Comparison of ENCODE assay signal across 13 cellular contexts in the genomic region with DNA sequence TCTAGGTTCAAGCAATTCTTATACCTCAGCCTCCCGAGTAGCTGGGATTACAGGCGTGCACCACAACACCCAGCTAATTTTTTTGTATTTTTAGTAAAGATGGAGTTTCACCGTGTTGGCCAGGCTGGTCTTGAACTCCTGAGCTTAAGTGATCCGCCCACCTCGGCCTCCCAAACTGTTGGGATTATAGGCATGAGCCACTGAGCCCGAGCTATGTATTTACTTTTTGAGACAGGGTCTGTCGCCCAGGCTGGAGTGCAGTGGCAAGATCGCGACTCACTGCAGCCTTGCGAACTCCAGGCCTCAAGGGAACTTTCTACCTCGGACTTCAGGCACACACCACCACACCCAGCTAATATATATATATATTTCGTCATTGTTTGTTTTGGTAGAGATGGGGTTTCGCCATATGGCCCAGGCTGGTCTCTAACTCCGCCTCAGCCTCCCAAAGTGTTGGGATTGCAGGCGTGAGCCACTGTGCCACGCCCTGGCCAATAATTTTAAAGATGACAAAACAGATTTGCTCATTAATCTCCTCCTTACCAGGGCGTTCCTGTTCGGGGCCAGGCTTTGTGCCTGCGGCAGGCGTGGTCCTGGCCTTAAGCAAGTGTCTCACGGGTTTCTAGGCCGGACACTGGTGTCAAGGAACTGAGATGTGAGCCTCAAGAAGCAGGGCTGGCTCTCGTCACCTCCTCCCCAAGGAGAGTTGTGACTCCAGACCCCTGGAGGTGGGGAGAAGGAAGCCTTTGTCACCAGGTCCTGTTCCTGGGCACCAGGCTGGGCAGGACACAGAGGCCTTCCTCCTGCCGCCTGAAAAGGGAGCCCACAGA. TPM values are rescaled to one million over a fixed set of nuclear protein-coding genes. Genes with fewer than 3 reads are reported as not detected.
DNase-seq lines count a peak whose midpoint lies in the region; ATAC-seq and TF ChIP-seq lines count a peak whose summit lies in the region.
"Had no signal": no experiment of that assay in that cellular context is flagged by ENCODE, and none has a peak within 500 bp of the region (broad histone marks: within the 10 kb centered on the region; RNA-seq: fewer than 3 reads in every experiment).

No MANE protein-coding gene starts in this region.

- no peak overlapping the region for H3K4me3 ChIP-seq in upper lobe of left lung
- H3K4me3 ChIP-seq: skin epidermis had no signal

- H3K27me3 ChIP-seq in upper lobe of left lung, result peaks cover 0 to 16% (median 10%) of the 10 kb centered on the region in 4 donors

- no peak for TF ChIP-seq CTCF in upper lobe of left lung (IDR thresholded peaks at IDR 0.05)

- H3K36me3 ChIP-seq in upper lobe of left lung, result no peaks in the 10 kb centered on the region

- peak in 1 of 4 donors; percentile 15 for TF ChIP-seq POLR2A in upper lobe of left lung (IDR thresholded peaks at IDR 0.05)

- H3K27ac ChIP-seq in upper lobe of left lung, result no peak overlapping the region

- 69 to 84% methylated on average over 16 to 24 of the region's 24 CpGs for WGBS in upper lobe of left lung, 2 donors

- peaks cover 8 to 25% (median 13%) of the 10 kb centered on the region in 4 donors for H3K4me1 ChIP-seq in upper lobe of left lung

- peak; percentile 26 for DNase-seq in SKM-1 treated with dmso at 0.1 percent for 144 hours (lab: John Stamatoyannopoulos, UW; ENCODE audit: unreplicated experiment)
- DNase-seq in SKM-1 (lab: John Stamatoyannopoulos, UW; ENCODE audit: unreplicated experiment), result no peak
- peak; percentile 89 for DNase-seq in NOMO-1 treated with dmso at 0.1 percent for 144 hours (lab: John Stamatoyannopoulos, UW; ENCODE audit: unreplicated experiment)
- DNase-seq in fibroblast of gingiva (ENCODE audit: low read depth), result peak; percentile 76
- peak; percentile 45 to 64 for DNase-seq in upper lobe of left lung
- no peak for DNase-seq in activated CD4-positive, CD25-positive, alpha-beta regulatory T cell (lab: John Stamatoyannopoulos, UW)
- no peak for DNase-seq in T-helper 1 cell
- no peak for DNase-seq in GM19240 (ENCODE audit: insufficient read length, low spot score)
- DNase-seq: effector CD8-positive, alpha-beta T cell; KG1; naive B cell; NCI-H345 had no signal

- no peaks in the 10 kb centered on the region for H3K9me3 ChIP-seq in upper lobe of left lung

- ATAC-seq in upper lobe of left lung (ENCODE audit: low FRiP score in 2 of 2), result peak; percentile 65 to 71

- no peak for TF ChIP-seq EP300 in upper lobe of left lung (IDR thresholded peaks at IDR 0.05)

RNA-seq across cellular contexts. Expression of gene NPW, which starts 4.3 kb away (rescaled TPM):
- under 1 TPM in 2 of 6 donors, not detected in 4; 0.67 to 0.80 TPM for total RNA-seq in upper lobe of left lung

RNA-seq across cellular contexts. Expression of gene ZNF598, which starts 5.7 kb away (rescaled TPM):
- 10 to 100 TPM; 20.1 to 62.8 (median 41.7) TPM for total RNA-seq in upper lobe of left lung

RNA-seq across cellular contexts. Expression of gene NHERF2, which starts 11.4 kb away (rescaled TPM):
- 100 to 1,000 TPM; 131 to 604 (median 283) TPM for total RNA-seq in upper lobe of left lung

RNA-seq across cellular contexts. Expression of gene SYNGR3, which starts 25.6 kb away (rescaled TPM):
- 1 to 10 TPM in 1 of 6 donors, under 1 TPM in 3, not detected in 2; 0.15 to 1.4 (median 0.34) TPM for total RNA-seq in upper lobe of left lung

RNA-seq across cellular contexts. Expression of gene GFER, which starts 31.3 kb away (rescaled TPM):
- 10 to 100 TPM in 5 of 6 donors, 1 to 10 TPM in 1; 5.2 to 40.3 (median 24.7) TPM for total RNA-seq in upper lobe of left lung

Comparison
In these comparisons a context has a peak if more than half of its experiments do, and no peak if none do; other contexts are left out.
1. DNase-seq: peak in SKM-1 treated with dmso at 0.1 percent for 144 hours (single experiment), NOMO-1 treated with dmso at 0.1 percent for 144 hours (single experiment), fibroblast of gingiva (single experiment) and upper lobe of left lung (2 of 2); none in SKM-1 (single experiment), activated CD4-positive, CD25-positive, alpha-beta regulatory T cell (0 of 4), T-helper 1 cell (0 of 5) and GM19240 (single experiment).